In genomic region chr5:135850231-135850630, GRCh38 we compare ENCODE assay signal across 18 cellular contexts. TPM values are rescaled to one million over a fixed set of nuclear protein-coding genes. Genes with fewer than 3 reads are reported as not detected.
DNase-seq lines count a peak whose midpoint lies in the region; ATAC-seq and TF ChIP-seq lines count a peak whose summit lies in the region.
"Had no signal": no experiment of that assay in that cellular context is flagged by ENCODE, and none has a peak within 500 bp of the region (broad histone marks: within the 10 kb centered on the region; RNA-seq: fewer than 3 reads in every experiment).

No MANE protein-coding gene starts in this region.

- H3K27ac Mint-ChIP-seq in dendritic cell treated with granulocyte-macrophage colony-stimulating factor and Interleukin-4, amounts not matched to agents 40 ng/mL and 50 ng/mL, for 4 days: peak overlapping the region; percentile 14
- H3K27ac Mint-ChIP-seq: CD8-positive, alpha-beta T cell; HFFc6 had no signal

- intact Hi-C loops in dendritic cell treated with granulocyte-macrophage colony-stimulating factor and Interleukin-4, amounts not matched to agents 40 ng/mL and 50 ng/mL, for 4 days (cut with micrococcal nuclease): no loop called here

- no peaks in the 10 kb centered on the region for H3K4me1 ChIP-seq in RWPE2 (ENCODE audit: insufficient read depth, poor library complexity, severe bottlenecking)
- no peaks in the 10 kb centered on the region for H3K4me1 ChIP-seq in foreskin keratinocyte
- H3K4me1 ChIP-seq: BE2C, Caco-2 had no signal

- H3K4me3 ChIP-seq in RWPE2 (ENCODE audit: severe bottlenecking): no peak overlapping the region

- peaks cover 61% of the 10 kb centered on the region for H3K4me1 Mint-ChIP-seq in dendritic cell treated with granulocyte-macrophage colony-stimulating factor and Interleukin-4, amounts not matched to agents 40 ng/mL and 50 ng/mL, for 4 days (ENCODE audit: low read depth)

- H3K27me3 ChIP-seq in RWPE2 (ENCODE audit: insufficient read depth, poor library complexity, severe bottlenecking) (no peaks in the 10 kb centered on the region), foreskin keratinocyte (peaks cover 10% of the 10 kb centered on the region)
- H3K27me3 ChIP-seq: BE2C had no signal

- ATAC-seq in RWPE2 (ENCODE audit: low read depth) (no peak), foreskin keratinocyte (no peak)
- ATAC-seq: CD8-positive, alpha-beta T cell had no signal

- peaks cover 9% of the 10 kb centered on the region for H3K27me3 Mint-ChIP-seq in dendritic cell treated with granulocyte-macrophage colony-stimulating factor and Interleukin-4, amounts not matched to agents 40 ng/mL and 50 ng/mL, for 4 days

- peaks cover 8% of the 10 kb centered on the region for H3K9me3 Mint-ChIP-seq in dendritic cell treated with granulocyte-macrophage colony-stimulating factor and Interleukin-4, amounts not matched to agents 40 ng/mL and 50 ng/mL, for 4 days
- H3K9me3 Mint-ChIP-seq: HFFc6 had no signal

- peak; percentile 58 for DNase-seq in RWPE2 (ENCODE audit: low spot score)
- DNase-seq in mesenteric fat pad (ENCODE audit: low spot score): peak; percentile 79
- no peak for DNase-seq in substantia nigra (lab: John Stamatoyannopoulos, UW)
- DNase-seq in NCI-H2171 (lab: John Stamatoyannopoulos, UW): no peak
- DNase-seq in foreskin keratinocyte: no peak
- DNase-seq in caudate nucleus (lab: John Stamatoyannopoulos, UW): no peak
- DNase-seq in SKM-1 treated with dmso at 0.1 percent for 144 hours (lab: John Stamatoyannopoulos, UW; ENCODE audit: unreplicated experiment): no peak
- DNase-seq: BE2C; Caco-2; CD8-positive, alpha-beta T cell; DMS53; GF-D8; HCEC 1CT; HFFc6 had no signal

- H3K27ac ChIP-seq in RWPE2 (ENCODE audit: poor library complexity, severe bottlenecking): no peak overlapping the region
- H3K27ac ChIP-seq in substantia nigra (ENCODE audit: low read depth, low read length, poor library complexity, severe bottlenecking): peak overlapping the region; percentile 39
- no peak overlapping the region for H3K27ac ChIP-seq in foreskin keratinocyte
- no peak overlapping the region for H3K27ac ChIP-seq in caudate nucleus (ENCODE audit: low read depth, low read length)
- H3K27ac ChIP-seq: C4-2B had no signal

- no peak overlapping the region for H3K4me3 Mint-ChIP-seq in dendritic cell treated with granulocyte-macrophage colony-stimulating factor and Interleukin-4, amounts not matched to agents 40 ng/mL and 50 ng/mL, for 4 days
- H3K4me3 Mint-ChIP-seq: CD8-positive, alpha-beta T cell; HFFc6 had no signal

- TF ChIP-seq CTCF in RWPE2 (IDR thresholded peaks at IDR 0.05; ENCODE audit: poor library complexity, severe bottlenecking): no peak
- no peak for TF ChIP-seq CTCF in foreskin keratinocyte (conservative IDR thresholded peaks at IDR 0.05)

- no peaks in the 10 kb centered on the region for H3K36me3 ChIP-seq in RWPE2 (ENCODE audit: low read depth)
- H3K36me3 ChIP-seq: BE2C had no signal

- H3K9me3 ChIP-seq in RWPE2 (ENCODE audit: severe bottlenecking): no peaks in the 10 kb centered on the region
- H3K9me3 ChIP-seq: BE2C, Caco-2 had no signal

- H3K36me3 Mint-ChIP-seq in dendritic cell treated with granulocyte-macrophage colony-stimulating factor and Interleukin-4, amounts not matched to agents 40 ng/mL and 50 ng/mL, for 4 days (ENCODE audit: low read depth): peaks cover 96% of the 10 kb centered on the region
- H3K36me3 Mint-ChIP-seq: CD8-positive, alpha-beta T cell had no signal

RNA-seq across cellular contexts. Expression of gene SLC25A48, which starts 15.8 kb away (rescaled TPM):
- total RNA-seq in mesenteric fat pad (not detected), foreskin keratinocyte (not detected in 2 replicates)
- polyA plus RNA-seq in foreskin keratinocyte: not detected in 2 replicates
- total RNA-seq: CD8-positive, alpha-beta T cell; H4; HFFc6 had no signal

RNA-seq across cellular contexts. Expression of gene IL9, which starts 45.4 kb away (rescaled TPM):
- total RNA-seq in mesenteric fat pad (not detected), foreskin keratinocyte (not detected in 2 replicates)
- not detected in 2 replicates for polyA plus RNA-seq in foreskin keratinocyte
- total RNA-seq: Caco-2; CD8-positive, alpha-beta T cell; H4; HFFc6; HT1080 had no signal

Comparison
In these comparisons a context has a peak if more than half of its experiments do, and no peak if none do; other contexts are left out.
1. DNase-seq: peak in RWPE2 (single experiment) and mesenteric fat pad (single experiment); none in substantia nigra (0 of 49), NCI-H2171 (single experiment), foreskin keratinocyte (0 of 2), caudate nucleus (0 of 61) and SKM-1 treated with dmso at 0.1 percent for 144 hours (single experiment).